29 cellular contexts compared by ENCODE assay signal in the genomic region with DNA sequence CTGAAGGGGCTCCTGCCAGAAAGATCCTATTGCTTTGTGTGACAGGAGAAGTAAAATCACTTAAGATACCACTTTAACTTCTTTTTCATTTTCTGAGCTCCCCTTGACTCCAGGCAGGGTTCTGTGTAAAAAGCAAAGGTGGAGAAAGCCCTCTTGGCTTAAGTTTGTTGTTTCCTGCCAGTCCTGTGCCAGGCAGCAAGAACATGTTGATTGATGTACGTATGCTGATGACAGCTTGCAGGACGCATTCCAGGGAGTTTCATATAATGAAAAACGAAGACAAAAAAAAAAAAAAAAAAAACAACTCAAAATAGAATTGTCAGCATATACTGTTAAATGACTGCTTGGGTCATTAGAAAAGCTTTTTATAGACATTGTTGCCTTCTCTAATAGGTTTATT.
DNase-seq lines count a peak whose midpoint lies in the region; ATAC-seq and TF ChIP-seq lines count a peak whose summit lies in the region.
"Had no signal": no experiment of that assay in that cellular context is flagged by ENCODE, and none has a peak within 500 bp of the region (broad histone marks: within the 10 kb centered on the region; RNA-seq: fewer than 3 reads in every experiment).

No MANE protein-coding gene starts in this region.

- no peak for DNase-seq in psoas muscle
- DNase-seq in activated T-helper 2 cell treated with anti-CD3 and anti-CD28 coated beads, Interferon-gamma antibody, Interleukin-2, Interleukin-4, amounts not matched to agents 10 μg/mL and 5 μg/mL and 100 μg/mL, durations not matched to agents 14 hours and 24 hours and 36 hours (ENCODE audit: low spot score), result no peak
- DNase-seq: 8988T; ACHN; AML-193; BE2C; C1 segment of cervical spinal cord; Caco-2; Calu3; CD4-positive, alpha-beta memory T cell; CD4-positive, alpha-beta T cell; CD4-positive, CD25-positive, alpha-beta regulatory T cell; CD8-positive, alpha-beta memory T cell; CD8-positive, alpha-beta T cell; COR-L47; DMS 273 treated with DMSO at 0.1 percent for 48 hours; DMS153; DMS53; DMS79; DMS79 treated with DMSO at 0.1 percent for 48 hours; DND-41; EL had no signal

- no peak for TF ChIP-seq CTCF in psoas muscle (IDR thresholded peaks at IDR 0.05)

- no peaks in the 10 kb centered on the region for H3K36me3 ChIP-seq in psoas muscle (ENCODE audit: insufficient read depth in 1 of 2, low read depth in 1 of 2)
- H3K36me3 ChIP-seq: BE2C; BLaER1; BLaER1 treated with 17β-estradiol and CSF1 and Interleukin-3, amounts not matched to agents 10 nM and 100 nM had no signal

- 21 to 29% (median 21%) methylated on average over 3 of the region's 3 CpGs for WGBS in psoas muscle, 3 donors

- H3K9me3 ChIP-seq in psoas muscle, result no peaks in the 10 kb centered on the region
- H3K9me3 ChIP-seq: A549; BE2C; BLaER1; BLaER1 treated with 17β-estradiol and CSF1 and Interleukin-3, amounts not matched to agents 10 nM and 100 nM; Caco-2 had no signal

- no peaks in the 10 kb centered on the region for H3K27me3 Mint-ChIP-seq in activated T-helper 2 cell treated with anti-CD3 and anti-CD28 coated beads, Interferon-gamma antibody, Interleukin-2, Interleukin-4, amounts not matched to agents 10 μg/mL and 5 μg/mL and 100 μg/mL, durations not matched to agents 14 hours and 24 hours and 36 hours (ENCODE audit: low read depth)
- H3K27me3 Mint-ChIP-seq: B cell; CD4-positive, CD25-positive, alpha-beta regulatory T cell had no signal

- no peak overlapping the region for H3K27ac ChIP-seq in psoas muscle
- H3K27ac ChIP-seq: 22Rv1; A549; BLaER1; BLaER1 treated with 17β-estradiol and CSF1 and Interleukin-3, amounts not matched to agents 10 nM and 100 nM; C4-2B had no signal

- no peak overlapping the region for H3K27ac Mint-ChIP-seq in activated T-helper 2 cell treated with anti-CD3 and anti-CD28 coated beads, Interferon-gamma antibody, Interleukin-2, Interleukin-4, amounts not matched to agents 10 μg/mL and 5 μg/mL and 100 μg/mL, durations not matched to agents 14 hours and 24 hours and 36 hours
- H3K27ac Mint-ChIP-seq: B cell; CD14-positive monocyte; CD4-positive, alpha-beta memory T cell; CD4-positive, alpha-beta T cell; CD4-positive, CD25-positive, alpha-beta regulatory T cell; CD8-positive, alpha-beta memory T cell; CD8-positive, alpha-beta T cell had no signal

- no peaks in the 10 kb centered on the region for H3K36me3 Mint-ChIP-seq in activated T-helper 2 cell treated with anti-CD3 and anti-CD28 coated beads, Interferon-gamma antibody, Interleukin-2, Interleukin-4, amounts not matched to agents 10 μg/mL and 5 μg/mL and 100 μg/mL, durations not matched to agents 14 hours and 24 hours and 36 hours (ENCODE audit: low read depth)
- H3K36me3 Mint-ChIP-seq: CD14-positive monocyte; CD4-positive, alpha-beta memory T cell; CD4-positive, CD25-positive, alpha-beta regulatory T cell; CD8-positive, alpha-beta memory T cell; CD8-positive, alpha-beta T cell had no signal

- no peak overlapping the region for H3K4me3 Mint-ChIP-seq in activated T-helper 2 cell treated with anti-CD3 and anti-CD28 coated beads, Interferon-gamma antibody, Interleukin-2, Interleukin-4, amounts not matched to agents 10 μg/mL and 5 μg/mL and 100 μg/mL, durations not matched to agents 14 hours and 24 hours and 36 hours (ENCODE audit: low read depth)
- H3K4me3 Mint-ChIP-seq: B cell; CD14-positive monocyte; CD4-positive, alpha-beta memory T cell; CD4-positive, alpha-beta T cell; CD4-positive, CD25-positive, alpha-beta regulatory T cell; CD8-positive, alpha-beta memory T cell; CD8-positive, alpha-beta T cell had no signal

- no peaks in the 10 kb centered on the region for H3K9me3 Mint-ChIP-seq in activated T-helper 2 cell treated with anti-CD3 and anti-CD28 coated beads, Interferon-gamma antibody, Interleukin-2, Interleukin-4, amounts not matched to agents 10 μg/mL and 5 μg/mL and 100 μg/mL, durations not matched to agents 14 hours and 24 hours and 36 hours
- H3K9me3 Mint-ChIP-seq: CD8-positive, alpha-beta T cell had no signal

- no peaks in the 10 kb centered on the region for H3K27me3 ChIP-seq in psoas muscle (ENCODE audit: insufficient read depth in 3 of 3, low read length in 2 of 3)
- H3K27me3 ChIP-seq: BE2C; BLaER1; BLaER1 treated with 17β-estradiol and CSF1 and Interleukin-3, amounts not matched to agents 10 nM and 100 nM had no signal

- no peaks in the 10 kb centered on the region for H3K4me1 ChIP-seq in psoas muscle
- H3K4me1 ChIP-seq: A549, BE2C, Caco-2 had no signal

- intact Hi-C loops in psoas muscle (cut with DNase I), result no loop called here
- intact Hi-C loops in activated T-helper 2 cell treated with anti-CD3 and anti-CD28 coated beads, Interferon-gamma antibody, Interleukin-2, Interleukin-4, amounts not matched to agents 10 μg/mL and 5 μg/mL and 100 μg/mL, durations not matched to agents 14 hours and 24 hours and 36 hours (cut with micrococcal nuclease), result no loop called here

- peak in 3 of 4 donors; percentile 66 to 82 (median 81) for ATAC-seq in psoas muscle
- ATAC-seq: A549; CD8-positive, alpha-beta T cell had no signal

- H3K4me3 ChIP-seq in psoas muscle, result no peak overlapping the region
- H3K4me3 ChIP-seq: A549; BLaER1; BLaER1 treated with 17β-estradiol and CSF1 and Interleukin-3, amounts not matched to agents 10 nM and 100 nM had no signal

- no peaks in the 10 kb centered on the region for H3K4me1 Mint-ChIP-seq in activated T-helper 2 cell treated with anti-CD3 and anti-CD28 coated beads, Interferon-gamma antibody, Interleukin-2, Interleukin-4, amounts not matched to agents 10 μg/mL and 5 μg/mL and 100 μg/mL, durations not matched to agents 14 hours and 24 hours and 36 hours (ENCODE audit: low read depth)
- H3K4me1 Mint-ChIP-seq: B cell; CD14-positive monocyte; CD4-positive, alpha-beta memory T cell; CD4-positive, CD25-positive, alpha-beta regulatory T cell; CD8-positive, alpha-beta memory T cell had no signal
